Comparison of ENCODE assay signal across 8 cellular contexts in the genomic region with DNA sequence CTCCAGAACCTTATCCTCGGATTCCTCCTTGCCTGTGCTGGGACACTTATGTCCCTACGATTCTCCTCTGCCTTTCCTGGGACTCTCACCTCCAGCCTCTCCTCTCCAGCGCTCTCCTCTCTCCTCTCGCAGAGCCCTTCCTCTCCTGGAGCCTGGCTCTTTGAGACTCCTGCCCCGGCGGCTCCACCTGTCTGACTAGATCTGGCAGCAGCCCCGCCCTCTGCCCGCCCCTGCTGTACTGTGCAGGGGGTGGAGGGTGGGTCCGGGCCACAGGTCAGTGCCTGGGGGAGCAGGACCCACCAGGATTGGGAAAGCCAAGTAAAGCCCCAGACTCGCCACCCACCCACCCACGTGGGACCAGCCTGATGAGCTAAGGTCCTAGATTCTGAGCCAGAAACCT. TPM values are rescaled to one million over a fixed set of nuclear protein-coding genes. Genes with fewer than 3 reads are reported as not detected.
DNase-seq lines count a peak whose midpoint lies in the region; ATAC-seq and TF ChIP-seq lines count a peak whose summit lies in the region.

No MANE protein-coding gene starts in this region.

- no peak for DNase-seq in CD4-positive, CD25-positive, alpha-beta regulatory T cell
- no peak for DNase-seq in coronary artery (ENCODE audit: low spot score)
- no peak for DNase-seq in naive B cell
- no peak for DNase-seq in NCI-H2107 treated with DMSO at 0.1 percent for 48 hours (lab: John Stamatoyannopoulos, UW; ENCODE audit: unreplicated experiment)

- peaks cover 54% of the 10 kb centered on the region for H3K79me2 ChIP-seq in Loucy (ENCODE audit: insufficient read depth, low read length)

- TF ChIP-seq CTCF in Loucy (conservative IDR thresholded peaks at IDR 0.05; ENCODE audit: low read length) = no peak
- no peak for TF ChIP-seq CTCF in coronary artery (IDR thresholded peaks at IDR 0.05)

- peak overlapping the region; percentile 79 to 94 (median 90) for H3K4me3 Mint-ChIP-seq in CD4-positive, CD25-positive, alpha-beta regulatory T cell
- H3K4me3 Mint-ChIP-seq in naive B cell = peak overlapping the region; percentile 52 to 93 (median 88)

- peaks cover 27% of the 10 kb centered on the region for H4K20me1 ChIP-seq in Loucy (ENCODE audit: insufficient read depth, low read length, poor library complexity, severe bottlenecking)

- peak overlapping the region in 2 of 3 donors; percentile 69 to 96 for H3K27ac Mint-ChIP-seq in CD4-positive, CD25-positive, alpha-beta regulatory T cell
- peak overlapping the region in 4 of 6 donors; percentile 42 to 93 (median 86) for H3K27ac Mint-ChIP-seq in naive B cell

- no peak overlapping the region for H2AFZ ChIP-seq in Loucy (ENCODE audit: low read length)

- peaks cover 28% of the 10 kb centered on the region for H3K4me1 ChIP-seq in CD4-positive, CD25-positive, alpha-beta regulatory T cell (ENCODE audit: control insufficient read depth, insufficient read depth, low read length, poor library complexity, severe bottlenecking)
- H3K4me1 ChIP-seq in Loucy (ENCODE audit: insufficient read depth, low read length, poor library complexity, severe bottlenecking) = peaks cover 31% of the 10 kb centered on the region

- no peak for ATAC-seq in CD4-positive, CD25-positive, alpha-beta regulatory T cell (ENCODE audit: low read depth in 2 of 2)
- ATAC-seq in naive B cell (ENCODE audit: low read depth in 2 of 2) = no peak
- no peak for ATAC-seq in HG03196 (IDR thresholded peaks at IDR 0.05; ENCODE audit: unreplicated experiment)
- ATAC-seq in HG02840 (IDR thresholded peaks at IDR 0.05; ENCODE audit: low FRiP score, unreplicated experiment) = no peak
- no peak for ATAC-seq in HG02623 (IDR thresholded peaks at IDR 0.05; ENCODE audit: unreplicated experiment)

- H3K4me1 Mint-ChIP-seq in CD4-positive, CD25-positive, alpha-beta regulatory T cell = peaks cover 9 to 50% (median 26%) of the 10 kb centered on the region in 4 donors
- peaks cover 39 to 53% (median 47%) of the 10 kb centered on the region in 3 donors for H3K4me1 Mint-ChIP-seq in naive B cell

- peak overlapping the region; percentile 80 for H3K27ac ChIP-seq in CD4-positive, CD25-positive, alpha-beta regulatory T cell (ENCODE audit: insufficient read depth, low read length, poor library complexity, severe bottlenecking)
- H3K27ac ChIP-seq in coronary artery = peak overlapping the region; percentile 93 to 99

- H3K9me2 ChIP-seq in Loucy (replicated peaks; ENCODE audit: low read depth, low read length) = no peaks in the 10 kb centered on the region

- no peaks in the 10 kb centered on the region for H3K27me3 ChIP-seq in CD4-positive, CD25-positive, alpha-beta regulatory T cell (ENCODE audit: control insufficient read depth, insufficient read depth, low read length)
- H3K27me3 ChIP-seq in Loucy (ENCODE audit: insufficient read depth, low read length, poor library complexity, severe bottlenecking) = no peaks in the 10 kb centered on the region

- H3K9ac ChIP-seq in Loucy (ENCODE audit: low read depth, low read length, poor library complexity, severe bottlenecking) = peak overlapping the region; percentile 92

- no peaks in the 10 kb centered on the region for H3K9me3 Mint-ChIP-seq in CD4-positive, CD25-positive, alpha-beta regulatory T cell
- H3K9me3 Mint-ChIP-seq in naive B cell = no peaks in the 10 kb centered on the region

- H3K36me3 ChIP-seq in CD4-positive, CD25-positive, alpha-beta regulatory T cell (ENCODE audit: control insufficient read depth, insufficient read depth, low read length) = peaks cover 39% of the 10 kb centered on the region
- H3K36me3 ChIP-seq in Loucy (ENCODE audit: insufficient read depth, low read length) = peaks cover 34% of the 10 kb centered on the region

- H3K9me3 ChIP-seq in CD4-positive, CD25-positive, alpha-beta regulatory T cell (ENCODE audit: control insufficient read depth in 2 of 2, low read length in 2 of 2) = no peaks in the 10 kb centered on the region
- H3K9me3 ChIP-seq in Loucy (ENCODE audit: insufficient read depth, low read depth, low read length) = no peaks in the 10 kb centered on the region

- peak overlapping the region; percentile 83 for H3K4me2 ChIP-seq in Loucy (ENCODE audit: low read depth, low read length, poor library complexity, severe bottlenecking)

- peaks cover 28% of the 10 kb centered on the region for H3K36me3 Mint-ChIP-seq in CD4-positive, CD25-positive, alpha-beta regulatory T cell
- H3K36me3 Mint-ChIP-seq in naive B cell = peaks cover 9 to 18% of the 10 kb centered on the region in 2 donors

- no peak overlapping the region for H3K4me3 ChIP-seq in CD4-positive, CD25-positive, alpha-beta regulatory T cell (ENCODE audit: low read depth, low read length)
- H3K4me3 ChIP-seq in Loucy (ENCODE audit: low read length, poor library complexity, severe bottlenecking) = peak overlapping the region; percentile 95
- peak overlapping the region; percentile 95 for H3K4me3 ChIP-seq in coronary artery

- H3F3A ChIP-seq in Loucy (ENCODE audit: low read depth) = 0 out of 2 replicates have a peak, but pooled peaks cover 2% of the 10 kb centered on the region

- no peaks in the 10 kb centered on the region for H3K27me3 Mint-ChIP-seq in CD4-positive, CD25-positive, alpha-beta regulatory T cell
- H3K27me3 Mint-ChIP-seq in naive B cell = no peaks in the 10 kb centered on the region

RNA-seq across cellular contexts. Expression of gene ELOVL1, which starts 1.6 kb away (rescaled TPM):
- total RNA-seq in CD4-positive, CD25-positive, alpha-beta regulatory T cell = 37.1 TPM
- polyA plus RNA-seq in CD4-positive, CD25-positive, alpha-beta regulatory T cell = 100 to 1,000 TPM in 1 of 4 donors, 10 to 100 TPM in 3; 74.5 to 114 (median 77.7) TPM
- 10 to 100 TPM; 55.8 to 91.0 (median 69.4) TPM for polyA plus RNA-seq in naive B cell (ENCODE audit: low read depth in 6 of 6)

RNA-seq across cellular contexts. Expression of gene CDC20, which starts 7.4 kb away (rescaled TPM):
- total RNA-seq in CD4-positive, CD25-positive, alpha-beta regulatory T cell = 1.2 TPM
- 1 to 10 TPM; 4.2 to 7.5 (median 5.8) TPM for polyA plus RNA-seq in CD4-positive, CD25-positive, alpha-beta regulatory T cell
- under 1 TPM in 2 of 6 donors, not detected in 4; 0.16 to 0.28 TPM for polyA plus RNA-seq in naive B cell (ENCODE audit: low read depth in 6 of 6)

RNA-seq across cellular contexts. Expression of gene MED8, which starts 23.4 kb away (rescaled TPM):
- 18.4 TPM for total RNA-seq in CD4-positive, CD25-positive, alpha-beta regulatory T cell
- 10 to 100 TPM; 41.8 to 51.3 (median 48.4) TPM for polyA plus RNA-seq in CD4-positive, CD25-positive, alpha-beta regulatory T cell
- 10 to 100 TPM; 22.4 to 40.5 (median 33.2) TPM for polyA plus RNA-seq in naive B cell (ENCODE audit: low read depth in 6 of 6)

RNA-seq across cellular contexts. Expression of gene SZT2, which starts 23.5 kb away (rescaled TPM):
- 107 TPM for total RNA-seq in CD4-positive, CD25-positive, alpha-beta regulatory T cell
- polyA plus RNA-seq in CD4-positive, CD25-positive, alpha-beta regulatory T cell = 1 to 10 TPM; 1.5 to 4.6 (median 3.5) TPM
- 10 to 100 TPM in 1 of 6 donors, 1 to 10 TPM in 4, under 1 TPM in 1; 0.77 to 11.6 (median 6.3) TPM for polyA plus RNA-seq in naive B cell (ENCODE audit: low read depth in 6 of 6)

RNA-seq across cellular contexts. Expression of gene MPL, which starts 28.6 kb away (rescaled TPM):
- 2.2 TPM for total RNA-seq in CD4-positive, CD25-positive, alpha-beta regulatory T cell
- polyA plus RNA-seq in CD4-positive, CD25-positive, alpha-beta regulatory T cell = not detected
- polyA plus RNA-seq in naive B cell (ENCODE audit: low read depth in 6 of 6) = under 1 TPM in 1 of 6 donors, not detected in 5; 0.32 TPM

Comparison
In these comparisons a context has a peak if more than half of its experiments do, and no peak if none do; other contexts are left out.
1. RNA of gene CDC20, which starts 7.4 kb away (polyA plus RNA-seq): 4.2 to 7.5 TPM in CD4-positive, CD25-positive, alpha-beta regulatory T cell; 0.16 to 0.28 TPM in naive B cell; every median in the first group is over 4 times any median in the second.